13 cellular contexts compared by ENCODE assay signal in genomic region chr17:49815761-49816281, GRCh38. TPM values are rescaled to one million over a fixed set of nuclear protein-coding genes. Genes with fewer than 3 reads are reported as not detected.
A peak's percentile ranks its signal among the peaks of the same experiment; 100 is the strongest.
DNase-seq lines count a peak whose midpoint lies in the region; ATAC-seq, FAIRE-seq and TF ChIP-seq lines count a peak whose summit lies in the region.
"Had no signal": no experiment of that assay in that cellular context is flagged by ENCODE, and none has a peak within 500 bp of the region (broad histone marks: within the 10 kb centered on the region; RNA-seq: fewer than 3 reads in every experiment).

No MANE protein-coding gene starts in this region.

- WGBS in aorta, 2 donors = 55 to 59% methylated on average over 9 of the region's 9 CpGs

- H3K27me3 Mint-ChIP-seq in naive thymus-derived CD8-positive, alpha-beta T cell = no peaks in the 10 kb centered on the region
- H3K27me3 Mint-ChIP-seq in activated T-cell treated with anti-CD3 and anti-CD28 coated beads, Interleukin-2, amount 50 U/mL, for 4 hours (ENCODE audit: low read depth) = no peaks in the 10 kb centered on the region

- H3K36me3 ChIP-seq in aorta (ENCODE audit: control insufficient read depth in 1 of 2, insufficient read depth in 2 of 2, low read length in 1 of 2) (peaks cover 0 to 7% of the 10 kb centered on the region in 2 donors), kidney (ENCODE audit: control insufficient read depth in 1 of 2, insufficient read depth in 2 of 2, low read length in 2 of 2) (peaks cover 24 to 45% of the 10 kb centered on the region in 2 donors)

- H3K4me1 ChIP-seq in aorta (ENCODE audit: control insufficient read depth in 1 of 2, insufficient read depth in 2 of 2, low read length in 2 of 2) (peaks cover 0 to 2% of the 10 kb centered on the region in 2 donors), kidney (ENCODE audit: control insufficient read depth in 1 of 2, insufficient read depth in 1 of 2, low read depth in 1 of 2, low read length in 2 of 2) (no peaks in the 10 kb centered on the region)

- no peaks in the 10 kb centered on the region for H3K9me3 ChIP-seq in aorta (ENCODE audit: control insufficient read depth, low read length)
- no peaks in the 10 kb centered on the region for H3K9me3 ChIP-seq in kidney (ENCODE audit: control insufficient read depth in 1 of 2, low read length in 2 of 2)

- peak overlapping the region; percentile 74; the same call in 1 of the 2 replicates for H3K27ac ChIP-seq in C4-2B
- H3K27ac ChIP-seq in aorta (ENCODE audit: low read depth in 1 of 2, low read length in 2 of 2) = peak overlapping the region in 1 of 2 donors; percentile 33
- no peak overlapping the region for H3K27ac ChIP-seq in kidney (ENCODE audit: low read depth in 2 of 2, low read length in 2 of 2)

- POLR2A ChIA-PET in naive thymus-derived CD8-positive, alpha-beta T cell (lab: Charles Lee) = interaction anchor here (1.3 to 1.5 kb wide), 2 partner anchors 18 to 28 kb away, joined by 4 to 5 read pairs; partner anchors contain the start of gene KAT7

- H3K4me3 ChIP-seq in epithelial cell of esophagus (ENCODE audit: low read length) = no peak overlapping the region
- H3K4me3 ChIP-seq in aorta (ENCODE audit: low read length in 2 of 2) = no peak overlapping the region
- H3K4me3 ChIP-seq in kidney (ENCODE audit: low read length in 2 of 2) = no peak overlapping the region

- peak overlapping the region in 4 of 10 donors; percentile 14 to 64 (median 34) for H3K4me3 Mint-ChIP-seq in naive thymus-derived CD8-positive, alpha-beta T cell
- H3K4me3 Mint-ChIP-seq in activated T-cell treated with anti-CD3 and anti-CD28 coated beads, Interleukin-2, amount 50 U/mL, for 4 hours = no peak overlapping the region

- H3K9me3 Mint-ChIP-seq in naive thymus-derived CD8-positive, alpha-beta T cell = no peaks in the 10 kb centered on the region
- no peaks in the 10 kb centered on the region for H3K9me3 Mint-ChIP-seq in activated T-cell treated with anti-CD3 and anti-CD28 coated beads, Interleukin-2, amount 50 U/mL, for 4 hours

- H3K9ac ChIP-seq in kidney (ENCODE audit: low read length in 2 of 2) = no peak overlapping the region

- H3K27me3 ChIP-seq in aorta (ENCODE audit: control insufficient read depth in 1 of 2, insufficient read depth in 2 of 2, low read length in 1 of 2) = no peaks in the 10 kb centered on the region

- peaks cover 6 to 73% (median 20%) of the 10 kb centered on the region in 3 donors for H3K36me3 Mint-ChIP-seq in naive thymus-derived CD8-positive, alpha-beta T cell
- peaks cover 37% of the 10 kb centered on the region for H3K36me3 Mint-ChIP-seq in activated T-cell treated with anti-CD3 and anti-CD28 coated beads, Interleukin-2, amount 50 U/mL, for 4 hours (ENCODE audit: insufficient read depth)

- ATAC-seq in naive thymus-derived CD8-positive, alpha-beta T cell = no peak
- ATAC-seq in aorta (ENCODE audit: low FRiP score) = no peak
- ATAC-seq in activated T-cell treated with anti-CD3 and anti-CD28 coated beads, Interleukin-2, amount 50 U/mL, for 4 hours = no peak
- ATAC-seq: HepG2 had no signal

- FAIRE-seq in kidney (lab: Jason Lieb, UNC) = no peak
- FAIRE-seq: HepG2, TTC549 had no signal

- H3K27ac Mint-ChIP-seq in naive thymus-derived CD8-positive, alpha-beta T cell = peak overlapping the region in 9 of 10 donors; percentile 60 to 97 (median 79)

- intact Hi-C loops in aorta (cut with DNase I) = no loop called here
- intact Hi-C loops in kidney (cut with DNase I) = no loop called here

- TF ChIP-seq CTCF in C4-2B (conservative IDR thresholded peaks at IDR 0.05) (no peak), epithelial cell of esophagus (IDR thresholded peaks at IDR 0.05; ENCODE audit: insufficient read depth, low read depth, low read length, missing control alignments) (no peak), kidney (IDR thresholded peaks at IDR 0.05; ENCODE audit: borderline replicate concordance, extremely low read depth, insufficient read depth) (no peak)

- DNase-seq in NCI-H526 treated with DMSO at 0.1 percent for 48 hours (lab: John Stamatoyannopoulos, UW) = peak; percentile 41
- peak; percentile 57 for DNase-seq in epithelial cell of esophagus (ENCODE audit: low read depth)
- no peak for DNase-seq in naive thymus-derived CD8-positive, alpha-beta T cell
- no peak for DNase-seq in aorta
- DNase-seq in AG20443 (ENCODE audit: low spot score) = no peak
- DNase-seq in kidney = no peak
- no peak for DNase-seq in activated T-cell treated with anti-CD3 and anti-CD28 coated beads, Interleukin-2, amount 50 U/mL, for 4 hours
- DNase-seq: NCI-H774; stimulated activated CD4-positive, alpha-beta T cell treated with anti-CD3 and anti-CD28 coated beads, Interleukin-1b, Interleukin-23, amount 100 ng/mL, for 48 hours had no signal

- H3K4me1 Mint-ChIP-seq in naive thymus-derived CD8-positive, alpha-beta T cell = peaks cover 31 to 73% (median 71%) of the 10 kb centered on the region in 4 donors
- peaks cover 65% of the 10 kb centered on the region for H3K4me1 Mint-ChIP-seq in activated T-cell treated with anti-CD3 and anti-CD28 coated beads, Interleukin-2, amount 50 U/mL, for 4 hours (ENCODE audit: low read depth)

RNA-seq across cellular contexts. Expression of gene KAT7, which starts 27.3 kb away (rescaled TPM):
- 100 to 1,000 TPM; 120 TPM for total RNA-seq in naive thymus-derived CD8-positive, alpha-beta T cell
- 10 to 100 TPM; 34.4 to 51.1 (median 39.2) TPM for polyA plus RNA-seq in naive thymus-derived CD8-positive, alpha-beta T cell
- total RNA-seq in aorta = 10 to 100 TPM; 60.8 to 63.9 TPM
- 10 to 100 TPM in 1 of 2 donors, 1 to 10 TPM in 1; 6.1 to 17.4 TPM for polyA plus RNA-seq in aorta
- 76.9 TPM for total RNA-seq in kidney
- polyA plus RNA-seq in kidney (ENCODE audit: insufficient read depth, low read depth, low replicate concordance) = 18.4 TPM
- 10 to 100 TPM; 59.4 to 66.6 (median 63.8) TPM for total RNA-seq in activated T-cell treated with anti-CD3 and anti-CD28 coated beads, Interleukin-2, amount 50 U/mL, for 4 hours

RNA-seq across cellular contexts. Expression of gene TAC4, which starts 32.0 kb away (rescaled TPM):
- total RNA-seq in naive thymus-derived CD8-positive, alpha-beta T cell = not detected
- polyA plus RNA-seq in naive thymus-derived CD8-positive, alpha-beta T cell = not detected
- total RNA-seq in aorta (not detected), kidney (0.47 TPM)
- polyA plus RNA-seq in aorta (not detected), kidney (ENCODE audit: insufficient read depth, low read depth, low replicate concordance) (not detected)
- not detected for total RNA-seq in activated T-cell treated with anti-CD3 and anti-CD28 coated beads, Interleukin-2, amount 50 U/mL, for 4 hours
- total RNA-seq: HepG2, mesenteric fat pad had no signal
- polyA plus RNA-seq: HepG2 had no signal

RNA-seq across cellular contexts. Expression of gene FAM117A, which starts 51.9 kb away (rescaled TPM):
- 10 to 100 TPM; 84.5 to 90.8 TPM for total RNA-seq in naive thymus-derived CD8-positive, alpha-beta T cell
- polyA plus RNA-seq in naive thymus-derived CD8-positive, alpha-beta T cell = 10 to 100 TPM; 36.9 to 53.6 (median 46.7) TPM
- total RNA-seq in aorta (10 to 100 TPM; 16.9 to 17.2 TPM), kidney (12.9 TPM)
- polyA plus RNA-seq in aorta (10 to 100 TPM in 1 of 2 donors, 1 to 10 TPM in 1; 9.4 to 15.3 TPM), kidney (ENCODE audit: insufficient read depth, low read depth, low replicate concordance) (11.1 TPM)
- 10 to 100 TPM; 10.3 to 12.1 (median 11.6) TPM for total RNA-seq in activated T-cell treated with anti-CD3 and anti-CD28 coated beads, Interleukin-2, amount 50 U/mL, for 4 hours

Comparison
In these comparisons a context has a peak if more than half of its experiments do, and no peak if none do; other contexts are left out.
1. DNase-seq: peak in NCI-H526 treated with DMSO at 0.1 percent for 48 hours (single experiment) and epithelial cell of esophagus (single experiment); none in naive thymus-derived CD8-positive, alpha-beta T cell (0 of 10), aorta (0 of 2), AG20443 (single experiment), kidney (single experiment) and activated T-cell treated with anti-CD3 and anti-CD28 coated beads, Interleukin-2, amount 50 U/mL, for 4 hours (single experiment).